ENCODE assay signal across 8 cellular contexts in genomic region chr15:23877502-23878412, GRCh38.
DNase-seq lines count a peak whose midpoint lies in the region; ATAC-seq and TF ChIP-seq lines count a peak whose summit lies in the region.

No MANE protein-coding gene starts in this region.

- no peaks in the 10 kb centered on the region for H3K9me3 ChIP-seq in fibroblast of lung (ENCODE audit: control insufficient read depth, insufficient read depth, low read depth, low read length)

- no peaks in the 10 kb centered on the region for H3K27me3 Mint-ChIP-seq in osteocyte (ENCODE audit: unreplicated experiment)

- DNase-seq in DMS53 (lab: John Stamatoyannopoulos, UW) (peak; percentile 73), HT-29 (ENCODE audit: low spot score) (peak; percentile 50), SHP77 treated with DMSO at 0.1 percent for 48 hours (lab: John Stamatoyannopoulos, UW) (peak; percentile 36), fibroblast of lung (ENCODE audit: low read depth in 2 of 2) (peak; percentile 4 to 14), osteocyte (ENCODE audit: extremely low spot score, unreplicated experiment) (no peak)

- H3K27ac Mint-ChIP-seq in osteocyte (ENCODE audit: unreplicated experiment) = no peak overlapping the region

- H4K20me1 ChIP-seq in fibroblast of lung (ENCODE audit: control insufficient read depth, extremely low read depth, insufficient read depth, low read length) = no peaks in the 10 kb centered on the region

- H3K4me1 ChIP-seq in fibroblast of lung (ENCODE audit: control insufficient read depth, extremely low read depth, insufficient read depth, low read length) = no peaks in the 10 kb centered on the region

- H3K9ac ChIP-seq in fibroblast of lung (ENCODE audit: insufficient read depth, low read length) = no peak overlapping the region

- no peak overlapping the region for H3K4me2 ChIP-seq in fibroblast of lung (ENCODE audit: extremely low read depth, insufficient read depth, low read length)

- H3K27me3 ChIP-seq in fibroblast of lung (ENCODE audit: control insufficient read depth, insufficient read depth, low read length) = no peaks in the 10 kb centered on the region

- H3K36me3 ChIP-seq in fibroblast of lung (ENCODE audit: control insufficient read depth, insufficient read depth, low read length) = no peaks in the 10 kb centered on the region

- H3K4me1 Mint-ChIP-seq in osteocyte (ENCODE audit: unreplicated experiment) = no peaks in the 10 kb centered on the region

- H3K36me3 Mint-ChIP-seq in osteocyte (ENCODE audit: unreplicated experiment) = no peaks in the 10 kb centered on the region

- no peak overlapping the region for H3K4me3 Mint-ChIP-seq in osteocyte (ENCODE audit: unreplicated experiment)

- TF ChIP-seq CTCF in fibroblast of lung (conservative IDR thresholded peaks at IDR 0.05 in 1 of 2, IDR thresholded peaks at IDR 0.05 in 1 of 2; ENCODE audit: low read depth in 1 of 2, low read length in 2 of 2) (peak in 1 of 2 donors; percentile 55), osteocyte (IDR thresholded peaks at IDR 0.05) (peak; percentile 38)

- H2AFZ ChIP-seq in fibroblast of lung (ENCODE audit: low read length) = no peak overlapping the region

- no peak overlapping the region for H3K27ac ChIP-seq in fibroblast of lung (ENCODE audit: insufficient read depth, low read length)

- H3K79me2 ChIP-seq in fibroblast of lung (ENCODE audit: control insufficient read depth, insufficient read depth, low read length) = no peaks in the 10 kb centered on the region

- H3K9me3 Mint-ChIP-seq in osteocyte (ENCODE audit: unreplicated experiment) = peaks cover 25% of the 10 kb centered on the region

- no peak overlapping the region for H3K4me3 ChIP-seq in fibroblast of lung (replicated peaks in 1 of 4; ENCODE audit: control extremely low read depth in 1 of 4, insufficient read depth in 1 of 4, low read depth in 3 of 4, low read length in 4 of 4)

- no peak for ATAC-seq in HG02678 (IDR thresholded peaks at IDR 0.05; ENCODE audit: unreplicated experiment)
- ATAC-seq in HG03039 (IDR thresholded peaks at IDR 0.05; ENCODE audit: unreplicated experiment) = no peak
- no peak for ATAC-seq in HG02884 (IDR thresholded peaks at IDR 0.05; ENCODE audit: unreplicated experiment)
